8 cellular contexts compared by ENCODE assay signal in the genomic region with DNA sequence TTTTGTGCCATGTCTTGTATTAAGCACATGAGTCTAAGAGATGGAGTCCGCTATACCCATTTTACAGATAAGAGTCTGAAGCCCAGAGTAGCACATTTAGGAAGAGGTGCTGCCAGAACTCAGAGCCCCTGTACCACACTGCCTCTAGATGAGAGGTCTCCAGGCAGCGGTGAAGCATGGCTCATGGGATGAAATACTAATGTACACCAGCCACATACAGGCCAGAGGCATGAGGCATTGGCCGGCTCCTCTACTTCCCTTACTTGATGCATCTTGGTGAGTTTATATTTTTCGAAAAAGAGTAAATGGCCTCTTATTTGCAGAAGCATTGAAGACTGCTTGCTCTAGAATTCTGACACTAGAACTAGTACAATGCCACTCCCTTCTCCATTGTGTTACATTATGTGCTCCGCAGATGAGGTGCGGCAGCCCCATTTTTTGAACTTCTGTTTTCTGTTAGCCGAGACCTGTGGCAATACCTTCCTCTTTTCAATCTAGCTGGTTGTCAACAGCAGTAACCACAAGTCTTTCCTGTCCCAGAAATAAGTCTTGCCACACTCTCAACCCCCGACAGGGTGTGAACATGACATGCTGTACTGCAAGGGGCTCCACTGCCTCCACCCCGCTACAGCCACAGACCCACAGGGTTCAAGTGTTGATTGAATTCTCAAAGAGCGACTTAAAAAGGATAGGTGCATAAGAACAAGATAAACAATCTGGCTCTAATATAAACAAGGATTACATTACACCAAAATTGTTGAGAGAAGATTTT.
DNase-seq lines count a peak whose midpoint lies in the region; ATAC-seq and TF ChIP-seq lines count a peak whose summit lies in the region.

No MANE protein-coding gene starts in this region.

- H3K9me3 Mint-ChIP-seq in natural killer cell treated with Interleukin-12 subunit alpha and Interleukin-12 subunit beta and Interleukin-15 and Interleukin-18, amount 100 ng/mL, for 72 hours: no peaks in the 10 kb centered on the region

- H3K36me3 ChIP-seq in adrenal gland (replicated peaks in 1 of 2): no peaks in the 10 kb centered on the region
- H3K36me3 ChIP-seq in GM23248 (ENCODE audit: low read depth): no peaks in the 10 kb centered on the region

- intact Hi-C loops in adrenal gland (cut with DNase I): no loop called here

- WGBS in adrenal gland, 4 donors: 76 to 83% (median 78%) methylated on average over 10 of the region's 10 CpGs
- WGBS in GM23248 (ENCODE audit: low coverage in 1 of 2, low lambda C conversion rate in 2 of 2, missing lambda C conversion rate in 2 of 2), 2 experiments: 91 to 93% methylated on average over 10 of the region's 10 CpGs

- H3K27me3 Mint-ChIP-seq in natural killer cell treated with Interleukin-12 subunit alpha and Interleukin-12 subunit beta and Interleukin-15 and Interleukin-18, amount 100 ng/mL, for 72 hours: no peaks in the 10 kb centered on the region

- no peak overlapping the region for H3K27ac Mint-ChIP-seq in natural killer cell treated with Interleukin-12 subunit alpha and Interleukin-12 subunit beta and Interleukin-15 and Interleukin-18, amount 100 ng/mL, for 72 hours

- no peaks in the 10 kb centered on the region for H3F3A ChIP-seq in GM23248 (ENCODE audit: insufficient read depth)

- no peaks in the 10 kb centered on the region for H3K79me2 ChIP-seq in GM23248 (ENCODE audit: insufficient read depth)

- H3K27me3 ChIP-seq in adrenal gland: peaks cover 7% of the 10 kb centered on the region
- H3K27me3 ChIP-seq in GM23248 (replicated peaks; ENCODE audit: insufficient read depth): 0 out of 2 replicates have a peak, but pooled peaks cover 3% of the 10 kb centered on the region

- peaks cover 22% of the 10 kb centered on the region for H3K36me3 Mint-ChIP-seq in natural killer cell treated with Interleukin-12 subunit alpha and Interleukin-12 subunit beta and Interleukin-15 and Interleukin-18, amount 100 ng/mL, for 72 hours

- no peak overlapping the region for H3K4me2 ChIP-seq in GM23248 (ENCODE audit: unreplicated experiment)

- in situ Hi-C loops in GM23248 (cut with MboI): no loop called here

- H3K9me3 ChIP-seq in adrenal gland (replicated peaks in 1 of 3): no peaks in the 10 kb centered on the region
- no peaks in the 10 kb centered on the region for H3K9me3 ChIP-seq in GM23248 (ENCODE audit: low read depth)

- TF ChIP-seq CTCF in adrenal gland (IDR thresholded peaks at IDR 0.05): no peak

- no peak overlapping the region for H2AFZ ChIP-seq in GM23248

- peaks cover 46% of the 10 kb centered on the region in 2 donors for H3K4me1 Mint-ChIP-seq in natural killer cell treated with Interleukin-12 subunit alpha and Interleukin-12 subunit beta and Interleukin-15 and Interleukin-18, amount 100 ng/mL, for 72 hours (ENCODE audit: low read depth in 2 of 2)

- DNase-seq in T follicular helper cell (ENCODE audit: low read depth) (peak; percentile 66), adrenal gland (peak; percentile 25 to 80 (median 49)), GM23248 (no peak), NCI-H345 (lab: John Stamatoyannopoulos, UW) (no peak), GM03348 (ENCODE audit: low spot score) (no peak)
- peak; percentile 93 for DNase-seq in natural killer cell treated with Interleukin-12 subunit alpha and Interleukin-12 subunit beta and Interleukin-15 and Interleukin-18, amount 100 ng/mL, for 72 hours (ENCODE audit: low spot score)

- no peak for TF ChIP-seq POLR2A in adrenal gland (IDR thresholded peaks at IDR 0.05)

- no peaks in the 10 kb centered on the region for H3K4me1 ChIP-seq in adrenal gland (replicated peaks in 1 of 2)
- H3K4me1 ChIP-seq in GM23248 (ENCODE audit: insufficient read depth): no peaks in the 10 kb centered on the region

- no peaks in the 10 kb centered on the region for H4K20me1 ChIP-seq in GM23248 (ENCODE audit: insufficient read depth)

- no peak overlapping the region for H3K4me3 ChIP-seq in adrenal gland
- no peak overlapping the region for H3K4me3 ChIP-seq in GM23248

- H3K27ac ChIP-seq in adrenal gland (peak overlapping the region in 1 of 5 donors; percentile 86), GM23248 (no peak overlapping the region)

- no peaks in the 10 kb centered on the region for H3K9me2 ChIP-seq in GM23248 (ENCODE audit: insufficient read depth)

- no peak overlapping the region for H3K4me3 Mint-ChIP-seq in natural killer cell treated with Interleukin-12 subunit alpha and Interleukin-12 subunit beta and Interleukin-15 and Interleukin-18, amount 100 ng/mL, for 72 hours

- peak; percentile 71 for ATAC-seq in GM18861 (IDR thresholded peaks at IDR 0.05; ENCODE audit: unreplicated experiment)
- peak; percentile 54 for ATAC-seq in HG02973 (IDR thresholded peaks at IDR 0.05; ENCODE audit: unreplicated experiment)
- peak; percentile 87 to 89 for ATAC-seq in natural killer cell treated with Interleukin-12 subunit alpha and Interleukin-12 subunit beta and Interleukin-15 and Interleukin-18, amount 100 ng/mL, for 72 hours

- no peak overlapping the region for H3K9ac ChIP-seq in GM23248

Comparison
In these comparisons a context has a peak if more than half of its experiments do, and no peak if none do; other contexts are left out.
1. DNase-seq: peak in T follicular helper cell (single experiment), adrenal gland (7 of 7) and natural killer cell treated with Interleukin-12 subunit alpha and Interleukin-12 subunit beta and Interleukin-15 and Interleukin-18, amount 100 ng/mL, for 72 hours (single experiment); none in GM23248 (single experiment), NCI-H345 (single experiment) and GM03348 (single experiment).
2. Peak in every context shown above with its lines, with median percentiles within 50 percentile points of each other: ATAC-seq.